1 cellular context compared by ENCODE assay signal in the genomic region with DNA sequence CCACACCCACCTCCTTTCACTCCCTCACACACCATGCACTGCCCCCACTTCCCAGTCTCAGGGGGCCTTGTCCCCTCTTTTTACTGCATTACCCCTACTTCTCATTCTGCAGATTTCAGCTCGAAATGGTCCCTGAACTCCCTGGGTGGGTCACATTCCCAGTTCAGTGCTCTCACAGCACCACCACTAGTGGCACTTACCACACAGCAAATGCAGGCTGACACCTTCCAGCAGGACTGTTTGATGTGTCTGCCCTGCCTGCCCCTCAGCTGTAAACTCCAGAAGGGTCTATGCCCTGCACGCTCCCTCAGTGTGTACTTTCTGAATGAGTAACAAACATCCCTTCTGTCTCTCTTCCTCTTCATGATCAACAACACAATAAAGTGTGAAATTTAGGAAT.
TF ChIP-seq lines count a peak whose summit lies in the region.

No MANE protein-coding gene starts in this region.

TF ChIP-seq in endothelial cell of umbilical vein, 7 proteins besides CTCF, POLR2A, EP300 and RAD21:
- TF ChIP-seq GATA2 (IDR thresholded peaks at IDR 0.05; ENCODE audit: insufficient read depth, insufficient read length, low read depth, low read length) (no peak), EZH2 (IDR thresholded peaks at IDR 0.05; ENCODE audit: borderline replicate concordance, low read depth, low read length, severe bottlenecking) (no peak), JUN (IDR thresholded peaks at IDR 0.05; ENCODE audit: borderline replicate concordance, insufficient read depth, insufficient read length, low read depth) (no peak), POLR2AphosphoS5 (IDR thresholded peaks at IDR 0.05; ENCODE audit: insufficient read depth, low read depth, low read length) (no peak), MYC (IDR thresholded peaks at IDR 0.05; ENCODE audit: low read depth, low read length) (no peak), FOS (IDR thresholded peaks at IDR 0.05; ENCODE audit: borderline replicate concordance, insufficient read depth, low read length) (no peak)
- TF ChIP-seq, protein P1, sequence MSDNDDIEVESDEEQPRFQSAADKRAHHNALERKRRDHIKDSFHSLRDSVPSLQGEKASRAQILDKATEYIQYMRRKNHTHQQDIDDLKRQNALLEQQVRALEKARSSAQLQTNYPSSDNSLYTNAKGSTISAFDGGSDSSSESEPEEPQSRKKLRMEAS (IDR thresholded peaks at IDR 0.05; ENCODE audit: insufficient read depth, insufficient read length): no peak
